In the genomic region with DNA sequence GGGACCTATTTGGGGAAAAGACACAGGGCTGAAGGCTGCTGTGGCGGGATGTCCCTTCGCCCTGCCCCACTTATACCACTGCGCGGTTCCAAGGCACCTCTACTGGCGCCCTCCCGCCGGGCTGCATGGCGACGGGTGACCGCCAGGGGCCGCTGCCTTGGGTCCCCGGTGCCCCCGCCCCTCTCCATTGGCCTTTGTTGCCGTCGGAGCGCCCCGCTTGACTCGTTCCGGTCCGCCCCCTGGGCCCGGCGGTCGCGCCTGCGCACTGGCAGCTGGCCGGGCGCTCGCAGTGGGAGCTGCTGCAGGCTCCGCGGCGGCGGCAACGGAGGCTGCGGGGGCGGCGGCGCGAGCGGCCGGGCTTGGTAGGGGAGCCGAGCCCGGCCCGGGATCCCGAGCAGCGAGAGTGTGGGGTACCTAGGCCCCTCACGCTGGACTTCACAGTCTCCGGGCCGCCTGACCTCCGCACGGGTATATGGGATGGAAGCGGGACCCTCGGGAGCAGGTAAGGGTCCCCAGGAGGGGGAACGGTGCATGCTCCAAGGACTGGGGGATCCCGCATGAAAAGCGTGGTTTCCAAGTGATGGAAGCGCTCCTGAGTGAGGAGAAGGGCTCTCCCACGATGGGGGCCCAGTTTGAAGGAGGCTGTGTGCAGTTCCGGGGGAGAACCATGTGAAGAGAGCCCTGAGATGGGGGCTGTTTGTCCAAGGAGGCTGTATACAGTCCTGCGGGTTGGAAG, we compare ENCODE assay signal across 8 cellular contexts.
DNase-seq lines count a peak whose midpoint lies in the region; ATAC-seq and TF ChIP-seq lines count a peak whose summit lies in the region.

A gene (plus strand): TSS at position 265 of the 736 bp plus-strand sequence. CDS start 213 bp downstream, at position 478.

- H3K9me3 Mint-ChIP-seq in activated naive CD4-positive, alpha-beta T cell treated with anti-CD3 and anti-CD28 coated beads, Interleukin-2, amount 10 ng/mL, durations not matched to agents 7 days and 5 days, result no peaks in the 10 kb centered on the region

- H3K4me1 Mint-ChIP-seq in activated naive CD4-positive, alpha-beta T cell treated with anti-CD3 and anti-CD28 coated beads, Interleukin-2, amount 10 ng/mL, durations not matched to agents 7 days and 5 days, result peaks cover 46% of the 10 kb centered on the region

- TF ChIP-seq CTCF in GM10266 (IDR thresholded peaks at IDR 0.05; ENCODE audit: control insufficient read depth, insufficient read depth, low read depth, missing control alignments), result peak; percentile 99

- peak within 1 kb of the TSS; percentile 99 for H3K4me3 ChIP-seq in SK-N-MC

- peak within 1 kb of the TSS; percentile 94 for H3K4me3 Mint-ChIP-seq in activated naive CD4-positive, alpha-beta T cell treated with anti-CD3 and anti-CD28 coated beads, Interleukin-2, amount 10 ng/mL, durations not matched to agents 7 days and 5 days

- H3K9ac ChIP-seq in SK-N-MC (ENCODE audit: insufficient read length), result peak within 1 kb of the TSS; percentile 85

- no peaks in the 10 kb centered on the region for H3K9me3 ChIP-seq in SK-N-MC (ENCODE audit: low read depth, low read length)

- peaks cover 12% of the 10 kb centered on the region for H3K27me3 Mint-ChIP-seq in activated naive CD4-positive, alpha-beta T cell treated with anti-CD3 and anti-CD28 coated beads, Interleukin-2, amount 10 ng/mL, durations not matched to agents 7 days and 5 days

- CTCF ChIA-PET in activated naive CD4-positive, alpha-beta T cell treated with anti-CD3 and anti-CD28 coated beads, Interleukin-2, amount 10 ng/mL, durations not matched to agents 7 days and 5 days (lab: Charles Lee), result interaction anchor here (0.7 to 2.2 kb wide), 8 partner anchors 10 to 203 kb away, joined by 3 to 9 read pairs (median 5); a partner anchor contains a TSS

- DNase-seq in GM10266 (ENCODE audit: extremely low spot score), result peak; percentile 99
- DNase-seq in NCI-H1048 (lab: John Stamatoyannopoulos, UW), result peak; percentile 87
- DNase-seq in SK-N-MC (ENCODE audit: low read depth, low spot score), result peak; percentile 18
- peak; percentile 97 for DNase-seq in activated naive CD4-positive, alpha-beta T cell treated with anti-CD3 and anti-CD28 coated beads, Interleukin-2, amount 10 ng/mL, durations not matched to agents 7 days and 5 days
- peak; percentile 100 for DNase-seq in germinal center (ENCODE audit: low spot score)
- peak; percentile 38 to 97 (median 90) for DNase-seq in nucleus accumbens (lab: John Stamatoyannopoulos, UW)
- DNase-seq in superior temporal gyrus (ENCODE audit: extremely low spot score), result peak; percentile 89

- peak; percentile 87 for ATAC-seq in HG02588 (IDR thresholded peaks at IDR 0.05; ENCODE audit: unreplicated experiment)

- no peaks in the 10 kb centered on the region for H3K36me3 Mint-ChIP-seq in activated naive CD4-positive, alpha-beta T cell treated with anti-CD3 and anti-CD28 coated beads, Interleukin-2, amount 10 ng/mL, durations not matched to agents 7 days and 5 days

- peak within 1 kb of the TSS; percentile 36; the same call in 1 of the 2 replicates for H3K27ac ChIP-seq in SK-N-MC

- peak within 1 kb of the TSS; percentile 47 for H3K27ac Mint-ChIP-seq in activated naive CD4-positive, alpha-beta T cell treated with anti-CD3 and anti-CD28 coated beads, Interleukin-2, amount 10 ng/mL, durations not matched to agents 7 days and 5 days

- H3K36me3 ChIP-seq in SK-N-MC (ENCODE audit: insufficient read depth, low read length), result no peaks in the 10 kb centered on the region

Comparison
In these comparisons a context has a peak if more than half of its experiments do, and no peak if none do; other contexts are left out.
1. Peak in every context shown above with its lines: DNase-seq, ATAC-seq, H3K4me3 ChIP-seq and H3K27ac ChIP-seq.
2. DNase-seq: peak in every context shown above with its lines; median percentile 100 in germinal center; 99 in GM10266; 97 in activated naive CD4-positive, alpha-beta T cell treated with anti-CD3 and anti-CD28 coated beads, Interleukin-2, amount 10 ng/mL, durations not matched to agents 7 days and 5 days; 90 in nucleus accumbens; 89 in superior temporal gyrus; 87 in NCI-H1048; 18 in SK-N-MC.